Comparison of ENCODE assay signal across 10 cellular contexts in the genomic region with DNA sequence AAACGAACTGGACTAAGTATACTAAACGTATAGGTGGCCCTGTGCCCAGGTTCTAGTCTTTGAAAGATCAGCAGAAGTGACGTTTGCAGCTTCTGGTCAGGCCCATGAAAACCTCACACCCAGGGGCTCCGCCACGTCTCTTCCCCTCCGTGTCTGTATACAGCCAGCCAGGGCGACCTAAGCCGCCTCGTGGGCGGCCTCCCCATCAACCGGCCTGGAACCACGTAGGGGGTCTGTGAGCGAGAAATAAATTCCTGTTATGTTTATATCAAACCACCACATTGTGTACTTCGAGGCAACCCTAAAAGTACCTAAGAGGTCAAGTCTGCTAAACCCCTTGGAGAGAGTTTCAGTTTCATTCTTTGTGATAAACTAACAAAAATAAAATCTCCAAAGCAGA. TPM values are rescaled to one million over a fixed set of nuclear protein-coding genes. Genes with fewer than 3 reads are reported as not detected.
DNase-seq lines count a peak whose midpoint lies in the region; ATAC-seq and TF ChIP-seq lines count a peak whose summit lies in the region.
"Had no signal": no experiment of that assay in that cellular context is flagged by ENCODE, and none has a peak within 500 bp of the region (broad histone marks: within the 10 kb centered on the region; RNA-seq: fewer than 3 reads in every experiment).

No MANE protein-coding gene starts in this region.

- H3K4me3 Mint-ChIP-seq in activated B cell treated with CpG ODN at 0.5 μM for 24 hours = no peak overlapping the region
- H3K4me3 Mint-ChIP-seq in immature natural killer cell = peak overlapping the region; percentile 58 to 84 (median 74)
- H3K4me3 Mint-ChIP-seq in stimulated activated effector memory CD8-positive, alpha-beta T cell treated with anti-CD3 and anti-CD28 coated beads, Interleukin-12 subunit alpha, Interleukin-12 subunit beta, amount 100 ng/mL, for 72 hours = peak overlapping the region; percentile 15
- H3K4me3 Mint-ChIP-seq: activated naive CD4-positive, alpha-beta T cell treated with anti-CD3 and anti-CD28 coated beads for 36 hours had no signal

- no peaks in the 10 kb centered on the region for H3K27me3 ChIP-seq in Loucy (ENCODE audit: insufficient read depth, low read length, poor library complexity, severe bottlenecking)

- H3K79me2 ChIP-seq in Loucy (ENCODE audit: insufficient read depth, low read length) = peaks cover 19% of the 10 kb centered on the region; the same call in 1 of the 2 replicates

- no peaks in the 10 kb centered on the region for H3K9me3 ChIP-seq in Loucy (ENCODE audit: insufficient read depth, low read depth, low read length)

- no peak overlapping the region for H3K9ac ChIP-seq in Loucy (ENCODE audit: low read depth, low read length, poor library complexity, severe bottlenecking)

- no peak overlapping the region for H2AFZ ChIP-seq in Loucy (ENCODE audit: low read length)

- H4K20me1 ChIP-seq in Loucy (ENCODE audit: insufficient read depth, low read length, poor library complexity, severe bottlenecking) = peaks cover 1% of the 10 kb centered on the region

- H3K27ac Mint-ChIP-seq in activated B cell treated with CpG ODN at 0.5 μM for 24 hours (peak overlapping the region; percentile 8), immature natural killer cell (peak overlapping the region; percentile 48 to 92 (median 88))
- peak overlapping the region; percentile 2 for H3K27ac Mint-ChIP-seq in stimulated activated effector memory CD8-positive, alpha-beta T cell treated with anti-CD3 and anti-CD28 coated beads, Interleukin-12 subunit alpha, Interleukin-12 subunit beta, amount 100 ng/mL, for 72 hours
- H3K27ac Mint-ChIP-seq: activated naive CD4-positive, alpha-beta T cell treated with anti-CD3 and anti-CD28 coated beads for 36 hours had no signal

- ATAC-seq in activated B cell treated with CpG ODN at 0.5 μM for 24 hours (ENCODE audit: low read depth) = no peak
- peak; percentile 22 for ATAC-seq in stimulated activated effector memory CD8-positive, alpha-beta T cell treated with anti-CD3 and anti-CD28 coated beads, Interleukin-12 subunit alpha, Interleukin-12 subunit beta, amount 100 ng/mL, for 72 hours

- H3K4me2 ChIP-seq in Loucy (ENCODE audit: low read depth, low read length, poor library complexity, severe bottlenecking) = peak overlapping the region; percentile 14

- CTCF ChIA-PET in activated B cell treated with CpG ODN at 0.5 μM for 24 hours (lab: Charles Lee) = interaction anchor here (9.7 kb wide), 1 partner anchor 49 kb away, joined by 220 read pairs; a partner anchor contains a TSS

- H3K4me1 Mint-ChIP-seq in activated B cell treated with CpG ODN at 0.5 μM for 24 hours = peaks cover 45% of the 10 kb centered on the region
- H3K4me1 Mint-ChIP-seq in immature natural killer cell = peaks cover 22 to 25% of the 10 kb centered on the region in 2 donors
- H3K4me1 Mint-ChIP-seq in stimulated activated effector memory CD8-positive, alpha-beta T cell treated with anti-CD3 and anti-CD28 coated beads, Interleukin-12 subunit alpha, Interleukin-12 subunit beta, amount 100 ng/mL, for 72 hours = peaks cover 38% of the 10 kb centered on the region

- no peak for TF ChIP-seq CTCF in Loucy (conservative IDR thresholded peaks at IDR 0.05; ENCODE audit: low read length)
- no peak for TF ChIP-seq CTCF in activated B cell treated with CpG ODN at 0.5 μM for 24 hours (IDR thresholded peaks at IDR 0.05)

- no peak overlapping the region for H3K4me3 ChIP-seq in Loucy (ENCODE audit: low read length, poor library complexity, severe bottlenecking)

- H3F3A ChIP-seq in Loucy (ENCODE audit: low read depth) = no peaks in the 10 kb centered on the region

- H3K36me3 ChIP-seq in Loucy (ENCODE audit: insufficient read depth, low read length) = peaks cover 27% of the 10 kb centered on the region; the same call in 1 of the 2 replicates

- intact Hi-C loops in activated B cell treated with CpG ODN at 0.5 μM for 24 hours (cut with micrococcal nuclease) = no loop called here

- H3K27me3 Mint-ChIP-seq in activated B cell treated with CpG ODN at 0.5 μM for 24 hours (no peaks in the 10 kb centered on the region), immature natural killer cell (ENCODE audit: low read depth in 3 of 3) (peaks cover 0 to 5% (median 3%) of the 10 kb centered on the region in 3 donors)

- DNase-seq in activated B cell treated with CpG ODN at 0.5 μM for 24 hours (no peak), immature natural killer cell (peak; percentile 52 to 60 (median 57)), NCI-H2107 treated with DMSO at 0.1 percent for 48 hours (lab: John Stamatoyannopoulos, UW; ENCODE audit: unreplicated experiment) (no peak), epidermal melanocyte (ENCODE audit: insufficient read length, low spot score) (no peak), NCI-H1436 (lab: John Stamatoyannopoulos, UW) (no peak)
- DNase-seq in stimulated activated effector memory CD8-positive, alpha-beta T cell treated with anti-CD3 and anti-CD28 coated beads, Interleukin-12 subunit alpha, Interleukin-12 subunit beta, amount 100 ng/mL, for 72 hours (ENCODE audit: low spot score in 2 of 2) = no peak
- DNase-seq: activated naive CD4-positive, alpha-beta T cell treated with anti-CD3 and anti-CD28 coated beads for 36 hours; DMS153; NCI-H146 had no signal

- H3K36me3 Mint-ChIP-seq in activated B cell treated with CpG ODN at 0.5 μM for 24 hours (ENCODE audit: low read depth) (peaks cover 12% of the 10 kb centered on the region), immature natural killer cell (no peaks in the 10 kb centered on the region)
- peaks cover 98% of the 10 kb centered on the region for H3K36me3 Mint-ChIP-seq in stimulated activated effector memory CD8-positive, alpha-beta T cell treated with anti-CD3 and anti-CD28 coated beads, Interleukin-12 subunit alpha, Interleukin-12 subunit beta, amount 100 ng/mL, for 72 hours

- POLR2A ChIA-PET in activated B cell treated with CpG ODN at 0.5 μM for 24 hours (lab: Charles Lee) = interaction anchor here (33.1 kb wide), 1 partner anchor 39 kb away, joined by 2404 read pairs; a partner anchor contains a TSS

- H3K9me3 Mint-ChIP-seq in activated B cell treated with CpG ODN at 0.5 μM for 24 hours = no peaks in the 10 kb centered on the region
- no peaks in the 10 kb centered on the region for H3K9me3 Mint-ChIP-seq in immature natural killer cell
- no peaks in the 10 kb centered on the region for H3K9me3 Mint-ChIP-seq in stimulated activated effector memory CD8-positive, alpha-beta T cell treated with anti-CD3 and anti-CD28 coated beads, Interleukin-12 subunit alpha, Interleukin-12 subunit beta, amount 100 ng/mL, for 72 hours
- H3K9me3 Mint-ChIP-seq: activated naive CD4-positive, alpha-beta T cell treated with anti-CD3 and anti-CD28 coated beads for 36 hours had no signal

- peaks cover 17% of the 10 kb centered on the region for H3K4me1 ChIP-seq in Loucy (ENCODE audit: insufficient read depth, low read length, poor library complexity, severe bottlenecking)

- H3K9me2 ChIP-seq in Loucy (replicated peaks; ENCODE audit: low read depth, low read length) = no peaks in the 10 kb centered on the region

RNA-seq across cellular contexts. Expression of a gene that starts 6.8 kb away (rescaled TPM):
- total RNA-seq in activated B cell treated with CpG ODN at 0.5 μM for 24 hours = 3.8 TPM in 2 replicates
- 10 to 100 TPM; 11.3 to 19.7 (median 13.1) TPM for polyA plus RNA-seq in immature natural killer cell

RNA-seq across cellular contexts. Expression of a gene that starts 7.1 kb away (rescaled TPM):
- 11.2 and 15.4 TPM in 2 replicates for total RNA-seq in activated B cell treated with CpG ODN at 0.5 μM for 24 hours
- 1 to 10 TPM; 1.0 to 3.2 (median 1.2) TPM for polyA plus RNA-seq in immature natural killer cell

RNA-seq across cellular contexts. Expression of a gene that starts 11.7 kb away (rescaled TPM):
- 636 and 647 TPM in 2 replicates for total RNA-seq in activated B cell treated with CpG ODN at 0.5 μM for 24 hours
- 100 to 1,000 TPM; 113 to 230 (median 132) TPM for polyA plus RNA-seq in immature natural killer cell

RNA-seq across cellular contexts. Expression of a gene that starts 33.9 kb away (rescaled TPM):
- 5.2 and 7.1 TPM in 2 replicates for total RNA-seq in activated B cell treated with CpG ODN at 0.5 μM for 24 hours
- polyA plus RNA-seq in immature natural killer cell = not detected
- total RNA-seq: activated naive CD4-positive, alpha-beta T cell treated with anti-CD3 and anti-CD28 coated beads for 36 hours had no signal

RNA-seq across cellular contexts. Expression of a gene that starts 34.0 kb away (rescaled TPM):
- 0.81 and 1.0 TPM in 2 replicates for total RNA-seq in activated B cell treated with CpG ODN at 0.5 μM for 24 hours
- 1 to 10 TPM; 3.6 to 5.5 (median 4.5) TPM for polyA plus RNA-seq in immature natural killer cell

Comparison
In these comparisons a context has a peak if more than half of its experiments do, and no peak if none do; other contexts are left out.
1. DNase-seq: peak in immature natural killer cell (3 of 3); none in activated B cell treated with CpG ODN at 0.5 μM for 24 hours (single experiment), stimulated activated effector memory CD8-positive, alpha-beta T cell treated with anti-CD3 and anti-CD28 coated beads, Interleukin-12 subunit alpha, Interleukin-12 subunit beta, amount 100 ng/mL, for 72 hours (0 of 2), NCI-H2107 treated with DMSO at 0.1 percent for 48 hours (single experiment), epidermal melanocyte (single experiment) and NCI-H1436 (single experiment).
2. H3K27ac Mint-ChIP-seq: peak in every context shown above with its lines; median percentile 88 in immature natural killer cell; 8 in activated B cell treated with CpG ODN at 0.5 μM for 24 hours; 2 in stimulated activated effector memory CD8-positive, alpha-beta T cell treated with anti-CD3 and anti-CD28 coated beads, Interleukin-12 subunit alpha, Interleukin-12 subunit beta, amount 100 ng/mL, for 72 hours.